10 cellular contexts compared by ENCODE assay signal in genomic region chr17:55458977-55459376, GRCh38. TPM values are rescaled to one million over a fixed set of nuclear protein-coding genes. Genes with fewer than 3 reads are reported as not detected.
DNase-seq lines count a peak whose midpoint lies in the region; ATAC-seq, FAIRE-seq and TF ChIP-seq lines count a peak whose summit lies in the region.
"Had no signal": no experiment of that assay in that cellular context is flagged by ENCODE, and none has a peak within 500 bp of the region (broad histone marks: within the 10 kb centered on the region; RNA-seq: fewer than 3 reads in every experiment).

No MANE protein-coding gene starts in this region.

- H3K27me3 Mint-ChIP-seq in natural killer cell (ENCODE audit: low read depth in 2 of 2): peaks cover 2 to 3% of the 10 kb centered on the region in 2 donors

- peak; percentile 98 to 99 for ATAC-seq in activated CD4-positive, CD25-positive, alpha-beta regulatory T cell treated with anti-CD3 and anti-CD28 coated beads, Interleukin-2, amount 50 U/mL, for 24 hours
- ATAC-seq in natural killer cell: no peak
- ATAC-seq: pancreas had no signal

- H3K4me1 Mint-ChIP-seq in natural killer cell: peaks cover 0 to 7% of the 10 kb centered on the region in 2 donors

- H3K4me1 ChIP-seq in ACC112 (ENCODE audit: control insufficient read depth, insufficient read depth, low read length, unreplicated experiment) (peaks cover 51% of the 10 kb centered on the region), adrenal gland (replicated peaks in 1 of 2) (peaks cover 0 to 9% of the 10 kb centered on the region in 2 donors)
- H3K4me1 ChIP-seq: pancreas had no signal

- TF ChIP-seq CTCF in fibroblast of villous mesenchyme (IDR thresholded peaks at IDR 0.05; ENCODE audit: insufficient read depth, low read depth, low read length) (no peak), adrenal gland (IDR thresholded peaks at IDR 0.05) (no peak), GM10266 (IDR thresholded peaks at IDR 0.05; ENCODE audit: control insufficient read depth, insufficient read depth, low read depth, missing control alignments) (no peak), GM20000 (IDR thresholded peaks at IDR 0.05; ENCODE audit: extremely low read depth, missing control alignments) (no peak), natural killer cell (IDR thresholded peaks at IDR 0.05) (no peak)

- intact Hi-C loops in adrenal gland (cut with DNase I) (no loop called here), natural killer cell (cut with micrococcal nuclease) (no loop called here)

- peak overlapping the region; percentile 91 for H3K27ac ChIP-seq in ACC112 (ENCODE audit: low read depth, low read length)
- no peak overlapping the region for H3K27ac ChIP-seq in adrenal gland
- H3K27ac ChIP-seq: pancreas, SK-N-MC had no signal

- no peaks in the 10 kb centered on the region for H3K27me3 ChIP-seq in ACC112 (ENCODE audit: insufficient read depth, low read length)
- H3K27me3 ChIP-seq in adrenal gland: no peaks in the 10 kb centered on the region
- H3K27me3 ChIP-seq: pancreas had no signal

- H3K27ac Mint-ChIP-seq in natural killer cell: no peak overlapping the region

- WGBS in adrenal gland, 4 donors: 65 to 76% (median 72%) methylated on average over 5 to 7 of the region's 7 CpGs

- no peak overlapping the region for H3K4me3 Mint-ChIP-seq in natural killer cell

- peak; percentile 94 for FAIRE-seq in H54 (lab: Jason Lieb, UNC)
- FAIRE-seq: pancreas had no signal

- TF ChIP-seq POLR2A in H54 (IDR thresholded peaks at IDR 0.05; ENCODE audit: low read depth, low read length) (no peak), adrenal gland (IDR thresholded peaks at IDR 0.05) (no peak)

- peak; percentile 47 for DNase-seq in H54 (ENCODE audit: insufficient read length, low spot score)
- DNase-seq in fibroblast of villous mesenchyme (ENCODE audit: low read depth): peak; percentile 18
- DNase-seq in adrenal gland: no peak
- no peak for DNase-seq in GM10266 (ENCODE audit: extremely low spot score)
- no peak for DNase-seq in GM20000 (ENCODE audit: low spot score)
- no peak for DNase-seq in natural killer cell
- DNase-seq: pancreas had no signal

- no peak overlapping the region for H3K4me3 ChIP-seq in ACC112 (ENCODE audit: low read depth, low read length)
- no peak overlapping the region for H3K4me3 ChIP-seq in fibroblast of villous mesenchyme (ENCODE audit: low read depth, low read length)
- no peak overlapping the region for H3K4me3 ChIP-seq in adrenal gland
- H3K4me3 ChIP-seq: pancreas, SK-N-MC had no signal

- H3K36me3 ChIP-seq in ACC112 (ENCODE audit: insufficient read depth, low read length): no peaks in the 10 kb centered on the region
- no peaks in the 10 kb centered on the region for H3K36me3 ChIP-seq in adrenal gland (replicated peaks in 1 of 2)
- H3K36me3 ChIP-seq: pancreas had no signal

- H3K79me2 ChIP-seq in ACC112 (ENCODE audit: control insufficient read depth, insufficient read depth, low read length, unreplicated experiment): no peaks in the 10 kb centered on the region

- no peaks in the 10 kb centered on the region for H3K9me3 ChIP-seq in adrenal gland (replicated peaks in 1 of 3)
- H3K9me3 ChIP-seq: pancreas had no signal

- H2AFZ ChIP-seq in ACC112 (ENCODE audit: low read length, unreplicated experiment): no peak overlapping the region

- no peaks in the 10 kb centered on the region for H3K36me3 Mint-ChIP-seq in natural killer cell

- no peaks in the 10 kb centered on the region for H3K9me3 Mint-ChIP-seq in natural killer cell

RNA-seq across cellular contexts. Expression of gene MMD, which starts 37.3 kb away (rescaled TPM):
- 8.4 and 9.5 TPM in 2 replicates for total RNA-seq in fibroblast of villous mesenchyme
- total RNA-seq in adrenal gland: 10 to 100 TPM in 6 of 8 donors, 1 to 10 TPM in 2; 6.2 to 27.6 (median 16.6) TPM
- polyA plus RNA-seq in adrenal gland: 10 to 100 TPM; 10.1 to 17.0 (median 12.9) TPM
- 10 to 100 TPM; 18.7 to 33.5 (median 27.9) TPM for total RNA-seq in natural killer cell

RNA-seq across cellular contexts. Expression of gene SMIM36, which starts 52.3 kb away (rescaled TPM):
- total RNA-seq in fibroblast of villous mesenchyme: not detected in 2 replicates
- total RNA-seq in adrenal gland: not detected
- not detected for polyA plus RNA-seq in adrenal gland
- total RNA-seq in natural killer cell: not detected
- total RNA-seq: pancreas had no signal

Comparison
In these comparisons a context has a peak if more than half of its experiments do, and no peak if none do; other contexts are left out.
1. DNase-seq: peak in H54 (single experiment) and fibroblast of villous mesenchyme (single experiment); none in adrenal gland (0 of 7), GM10266 (single experiment), GM20000 (single experiment) and natural killer cell (single experiment).
2. ATAC-seq: peak in activated CD4-positive, CD25-positive, alpha-beta regulatory T cell treated with anti-CD3 and anti-CD28 coated beads, Interleukin-2, amount 50 U/mL, for 24 hours (2 of 2); none in natural killer cell (0 of 3).